In the genomic region with DNA sequence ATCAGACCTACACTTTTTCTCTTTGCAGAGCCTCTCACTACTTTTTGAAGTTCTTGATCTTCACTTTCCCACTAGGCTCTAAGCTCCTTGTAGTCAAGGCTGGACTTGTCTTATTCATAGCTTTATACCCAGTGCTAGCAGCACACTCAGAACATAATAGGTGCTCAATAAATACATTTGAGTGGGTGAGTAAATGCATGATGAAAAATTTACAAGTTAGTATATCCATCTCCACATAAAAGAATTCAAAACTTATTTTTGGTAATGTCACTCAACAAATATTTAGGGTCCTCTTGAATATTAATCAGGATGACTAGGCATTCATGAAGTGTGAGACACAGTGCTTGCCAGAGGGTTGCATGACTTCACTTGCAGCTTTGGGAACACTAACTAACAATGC, we compare ENCODE assay signal across 24 cellular contexts. TPM values are rescaled to one million over a fixed set of nuclear protein-coding genes. Genes with fewer than 3 reads are reported as not detected.
"Had no signal": no experiment of that assay in that cellular context is flagged by ENCODE, and none has a peak within 500 bp of the region (broad histone marks: within the 10 kb centered on the region; RNA-seq: fewer than 3 reads in every experiment).

No MANE protein-coding gene starts in this region.

- DNase-seq: naive thymus-derived CD8-positive, alpha-beta T cell; nephron progenitor cell; ovary; psoas muscle; right cardiac atrium; right lobe of liver; sigmoid colon; small intestine; stimulated activated CD4-positive, alpha-beta T cell treated with anti-CD3 and anti-CD28 coated beads, Interleukin-15, amount 100 ng/mL, for 24 hours; stimulated activated CD4-positive, alpha-beta T cell treated with anti-CD3 and anti-CD28 coated beads, Interleukin-2, amount 100 ng/mL, for 24 hours; stimulated activated CD4-positive, alpha-beta T cell treated with anti-CD3 and anti-CD28 coated beads, Interleukin-2, amount 100 ng/mL, for 48 hours; stimulated activated CD4-positive, alpha-beta T cell treated with anti-CD3 and anti-CD28 coated beads, Interleukin-4, amount 100 ng/mL, for 24 hours; stimulated activated naive B cell treated with anti-CD40 and anti-IgM and Interleukin-4, amounts not matched to agents 10 μg/mL and 1 μg/mL and 100 μg/mL, for 72 hours; stimulated activated naive CD4-positive, alpha-beta T cell treated with Interleukin-2 at 50 U/mL for 16 hours; stomach; thyroid gland; trophoblast cell; upper lobe of left lung had no signal

- H3K36me3 ChIP-seq: ovary, right lobe of liver, sigmoid colon, stomach, thoracic aorta, thyroid gland, tibial nerve, upper lobe of left lung, vagina had no signal

- H3K9me3 ChIP-seq: ovary, psoas muscle, right lobe of liver, sigmoid colon, stomach, thoracic aorta, thyroid gland, tibial nerve, upper lobe of left lung, vagina had no signal

- H3K27ac ChIP-seq: ovary, parathyroid adenoma, psoas muscle, right lobe of liver, sigmoid colon, stomach, thoracic aorta, thyroid gland, tibial nerve, upper lobe of left lung, vagina had no signal

- H3K4me3 ChIP-seq: ovary, psoas muscle, right lobe of liver, sigmoid colon, stomach, thoracic aorta, thyroid gland, tibial nerve, upper lobe of left lung, vagina had no signal

- ATAC-seq: naive thymus-derived CD8-positive, alpha-beta T cell; psoas muscle; right cardiac atrium; right lobe of liver; stimulated activated naive B cell treated with anti-CD40 and anti-IgM and Interleukin-4, amounts not matched to agents 10 μg/mL and 1 μg/mL and 100 μg/mL, for 72 hours had no signal

- H3K9ac ChIP-seq: parathyroid adenoma had no signal

- H2AFZ ChIP-seq: parathyroid adenoma had no signal

- H3K4me1 ChIP-seq: parathyroid adenoma, psoas muscle, right lobe of liver, sigmoid colon, stomach, thyroid gland, tibial nerve, upper lobe of left lung, vagina had no signal

- FAIRE-seq: small intestine, urothelium cell line had no signal

- H3K27me3 ChIP-seq: ovary, right lobe of liver, sigmoid colon, stomach, thyroid gland, tibial nerve, upper lobe of left lung, vagina had no signal

RNA-seq across cellular contexts. Expression of a gene that starts 52.6 kb away (rescaled TPM):
- total RNA-seq: naive thymus-derived CD8-positive, alpha-beta T cell; natural killer cell treated with Interleukin-12 subunit alpha and Interleukin-12 subunit beta and Interleukin-15 and Interleukin-18, amount 100 ng/mL, for 72 hours had no signal
- polyA plus RNA-seq: naive thymus-derived CD8-positive, alpha-beta T cell had no signal
